8 cellular contexts compared by ENCODE assay signal in genomic region chr12:79690156-79690605, GRCh38. TPM values are rescaled to one million over a fixed set of nuclear protein-coding genes. Genes with fewer than 3 reads are reported as not detected.
DNase-seq lines count a peak whose midpoint lies in the region; ATAC-seq lines count a peak whose summit lies in the region.

No MANE protein-coding gene starts in this region.

- peaks cover 21% of the 10 kb centered on the region for H3K4me1 Mint-ChIP-seq in activated T-cell treated with anti-CD3 and anti-CD28 coated beads, Interleukin-2, amount 50 U/mL, for 72 hours (ENCODE audit: low read depth)

- peaks cover 34% of the 10 kb centered on the region for H3K27me3 Mint-ChIP-seq in activated T-cell treated with anti-CD3 and anti-CD28 coated beads, Interleukin-2, amount 50 U/mL, for 72 hours (ENCODE audit: low read depth)

- peak overlapping the region; percentile 94 for H3K4me3 ChIP-seq in iPS-15b (ENCODE audit: low read depth, low read length)

- peak overlapping the region; percentile 65 for H3K9ac ChIP-seq in iPS-15b (ENCODE audit: low read depth, low read length)

- peaks cover 19% of the 10 kb centered on the region for H3K4me1 ChIP-seq in iPS-15b (ENCODE audit: control insufficient read depth, insufficient read depth, low read length)

- DNase-seq in NCI-H1417 (lab: John Stamatoyannopoulos, UW), result peak; percentile 59 to 92 (median 90)
- no peak for DNase-seq in NCI-H1417 treated with DMSO at 0.1 percent for 48 hours (lab: John Stamatoyannopoulos, UW)
- peak; percentile 47 for DNase-seq in HT-29 (ENCODE audit: low spot score)
- DNase-seq in activated T-cell treated with anti-CD3 and anti-CD28 coated beads, Interleukin-2, amount 50 U/mL, for 72 hours, result peak in 1 of 2 donors; percentile 8
- peak; percentile 0 for DNase-seq in stimulated activated CD8-positive, alpha-beta memory T cell treated with anti-CD3 and anti-CD28 coated beads, Interleukin-4, amount 100 ng/mL, for 24 hours (ENCODE audit: low read depth)
- no peak for DNase-seq in amniotic stem cell (lab: John Stamatoyannopoulos, UW)

- peaks cover 3% of the 10 kb centered on the region for H3K36me3 ChIP-seq in iPS-15b (ENCODE audit: control insufficient read depth, insufficient read depth, low read length)

- H3K36me3 Mint-ChIP-seq in activated T-cell treated with anti-CD3 and anti-CD28 coated beads, Interleukin-2, amount 50 U/mL, for 72 hours (ENCODE audit: insufficient read depth in 2 of 2), result peaks cover 0 to 2% of the 10 kb centered on the region in 2 donors

- H3K9me3 Mint-ChIP-seq in activated T-cell treated with anti-CD3 and anti-CD28 coated beads, Interleukin-2, amount 50 U/mL, for 72 hours, result no peaks in the 10 kb centered on the region

- ATAC-seq in GM21423 (IDR thresholded peaks at IDR 0.05; ENCODE audit: unreplicated experiment), result peak; percentile 21
- ATAC-seq in activated T-cell treated with anti-CD3 and anti-CD28 coated beads, Interleukin-2, amount 50 U/mL, for 72 hours (replicated peaks in 1 of 2), result peak in 1 of 2 donors; percentile 44

- peak overlapping the region; percentile 76 to 89 for H3K4me3 Mint-ChIP-seq in activated T-cell treated with anti-CD3 and anti-CD28 coated beads, Interleukin-2, amount 50 U/mL, for 72 hours

- H3K9me3 ChIP-seq in iPS-15b (ENCODE audit: control insufficient read depth, insufficient read depth, low read length), result no peaks in the 10 kb centered on the region

- no peak overlapping the region for H3K27ac Mint-ChIP-seq in activated T-cell treated with anti-CD3 and anti-CD28 coated beads, Interleukin-2, amount 50 U/mL, for 72 hours

- H3K27me3 ChIP-seq in iPS-15b (ENCODE audit: control insufficient read depth, insufficient read depth, low read length), result no peaks in the 10 kb centered on the region

RNA-seq across cellular contexts. Expression of gene PAWR, which starts 0.6 kb away (rescaled TPM):
- total RNA-seq in HT-29 (2014; rRNA removed; shearing (Covaris generic)), result 255 and 306 TPM in 2 replicates
- 10 to 100 TPM in 1 of 2 donors, 1 to 10 TPM in 1; 4.4 to 18.5 TPM for total RNA-seq in activated T-cell treated with anti-CD3 and anti-CD28 coated beads, Interleukin-2, amount 50 U/mL, for 72 hours

Comparison
In these comparisons a context has a peak if more than half of its experiments do, and no peak if none do; other contexts are left out.
1. DNase-seq: peak in NCI-H1417 (3 of 3), HT-29 (single experiment) and stimulated activated CD8-positive, alpha-beta memory T cell treated with anti-CD3 and anti-CD28 coated beads, Interleukin-4, amount 100 ng/mL, for 24 hours (single experiment); none in NCI-H1417 treated with DMSO at 0.1 percent for 48 hours (single experiment) and amniotic stem cell (single experiment).
2. RNA of gene PAWR, which starts 0.6 kb away (total RNA-seq): 255 to 306 TPM in HT-29; 4.4 to 18.5 TPM in activated T-cell treated with anti-CD3 and anti-CD28 coated beads, Interleukin-2, amount 50 U/mL, for 72 hours; every median in the first group is over 10 times any median in the second.